Comparison of ENCODE assay signal across 13 cellular contexts in genomic region chr17:64500487-64500859, GRCh38. TPM values are rescaled to one million over a fixed set of nuclear protein-coding genes. Genes with fewer than 3 reads are reported as not detected.
DNase-seq lines count a peak whose midpoint lies in the region; ATAC-seq and TF ChIP-seq lines count a peak whose summit lies in the region.
"Had no signal": no experiment of that assay in that cellular context is flagged by ENCODE, and none has a peak within 500 bp of the region (broad histone marks: within the 10 kb centered on the region; RNA-seq: fewer than 3 reads in every experiment).

No MANE protein-coding gene starts in this region.

- H3K9me3 ChIP-seq in RWPE2 (ENCODE audit: severe bottlenecking) (no peaks in the 10 kb centered on the region), subcutaneous abdominal adipose tissue (ENCODE audit: control insufficient read depth in 5 of 5, low read length in 5 of 5) (no peaks in the 10 kb centered on the region), tibial artery (no peaks in the 10 kb centered on the region)
- H3K9me3 ChIP-seq: BE2C had no signal

- peaks cover 32% of the 10 kb centered on the region for H3K4me1 ChIP-seq in RWPE2 (ENCODE audit: insufficient read depth, poor library complexity, severe bottlenecking)
- H3K4me1 ChIP-seq in subcutaneous abdominal adipose tissue (ENCODE audit: control insufficient read depth in 5 of 5, insufficient read depth in 5 of 5, low read length in 5 of 5), result peaks cover 11 to 71% (median 68%) of the 10 kb centered on the region in 5 donors
- peaks cover 14 to 82% (median 57%) of the 10 kb centered on the region in 4 donors for H3K4me1 ChIP-seq in tibial artery
- H3K4me1 ChIP-seq: BE2C had no signal

- peaks cover 83% of the 10 kb centered on the region for H3K36me3 ChIP-seq in RWPE2 (ENCODE audit: low read depth)
- peaks cover 62 to 74% (median 69%) of the 10 kb centered on the region in 5 donors for H3K36me3 ChIP-seq in subcutaneous abdominal adipose tissue (ENCODE audit: control insufficient read depth in 5 of 5, insufficient read depth in 5 of 5, low read length in 5 of 5)
- peaks cover 62 to 75% (median 63%) of the 10 kb centered on the region in 3 donors for H3K36me3 ChIP-seq in tibial artery

- H3K9ac ChIP-seq in subcutaneous abdominal adipose tissue (ENCODE audit: low read length in 5 of 5), result no peak overlapping the region

- no peaks in the 10 kb centered on the region for H3K27me3 ChIP-seq in RWPE2 (ENCODE audit: insufficient read depth, poor library complexity, severe bottlenecking)
- H3K27me3 ChIP-seq in subcutaneous abdominal adipose tissue (ENCODE audit: control insufficient read depth in 5 of 5, insufficient read depth in 4 of 5, low read length in 5 of 5), result no peaks in the 10 kb centered on the region
- H3K27me3 ChIP-seq in tibial artery, result no peaks in the 10 kb centered on the region
- H3K27me3 ChIP-seq: BE2C had no signal

- no peak for ATAC-seq in activated naive CD4-positive, alpha-beta T cell treated with anti-CD3 and anti-CD28 coated beads, Interleukin-2, amount 50 U/mL, for 72 hours
- ATAC-seq in RWPE2 (ENCODE audit: low read depth) (no peak), GM21360 (IDR thresholded peaks at IDR 0.05; ENCODE audit: unreplicated experiment) (no peak), GM18517 (IDR thresholded peaks at IDR 0.05; ENCODE audit: unreplicated experiment) (no peak)

- peaks cover 66 to 85% of the 10 kb centered on the region in 2 donors for H3K36me3 Mint-ChIP-seq in activated naive CD4-positive, alpha-beta T cell treated with anti-CD3 and anti-CD28 coated beads, Interleukin-2, amount 50 U/mL, for 72 hours
- peaks cover 36 to 72% (median 67%) of the 10 kb centered on the region in 3 donors for H3K36me3 Mint-ChIP-seq in immature natural killer cell

- no peak overlapping the region for H3K4me3 ChIP-seq in RWPE2 (ENCODE audit: severe bottlenecking)
- H3K4me3 ChIP-seq in subcutaneous abdominal adipose tissue (ENCODE audit: low read depth in 1 of 5, low read length in 5 of 5), result peak overlapping the region in 1 of 5 donors; percentile 5
- no peak overlapping the region for H3K4me3 ChIP-seq in tibial artery
- H3K4me3 ChIP-seq: coronary artery had no signal

- H3K27ac ChIP-seq in RWPE2 (ENCODE audit: poor library complexity, severe bottlenecking) (peak overlapping the region; percentile 13), subcutaneous abdominal adipose tissue (ENCODE audit: low read depth, low read length) (peak overlapping the region; percentile 100), tibial artery (no peak overlapping the region)
- H3K27ac ChIP-seq: coronary artery had no signal

- no peak overlapping the region for H3K4me3 Mint-ChIP-seq in immature natural killer cell

- intact Hi-C loops in tibial artery (cut with DNase I; ENCODE audit: low total_unique reads), result no loop called here

- peaks cover 37 to 87% (median 73%) of the 10 kb centered on the region in 3 donors for H3K27me3 Mint-ChIP-seq in immature natural killer cell (ENCODE audit: low read depth in 3 of 3)

- peak overlapping the region; percentile 97 to 100 for H3K27ac Mint-ChIP-seq in activated naive CD4-positive, alpha-beta T cell treated with anti-CD3 and anti-CD28 coated beads, Interleukin-2, amount 50 U/mL, for 72 hours
- H3K27ac Mint-ChIP-seq in immature natural killer cell, result peak overlapping the region; percentile 44 to 100 (median 58)

- peaks cover 75 to 96% of the 10 kb centered on the region in 2 donors for H3K4me1 Mint-ChIP-seq in immature natural killer cell

- TF ChIP-seq CTCF in RWPE2 (IDR thresholded peaks at IDR 0.05; ENCODE audit: poor library complexity, severe bottlenecking) (no peak), tibial artery (IDR thresholded peaks at IDR 0.05) (no peak)

- H3K9me3 Mint-ChIP-seq in activated naive CD4-positive, alpha-beta T cell treated with anti-CD3 and anti-CD28 coated beads, Interleukin-2, amount 50 U/mL, for 72 hours, result no peaks in the 10 kb centered on the region
- peaks cover 0 to under 1% (median 0%) of the 10 kb centered on the region in 6 donors for H3K9me3 Mint-ChIP-seq in immature natural killer cell

- no peak for DNase-seq in activated naive CD4-positive, alpha-beta T cell treated with anti-CD3 and anti-CD28 coated beads, Interleukin-2, amount 50 U/mL, for 72 hours (ENCODE audit: low spot score in 2 of 2)
- DNase-seq in activated naive CD4-positive, alpha-beta T cell (lab: John Stamatoyannopoulos, UW), result no peak
- DNase-seq in RWPE2 (ENCODE audit: low spot score) (no peak), immature natural killer cell (peak; percentile 5 to 10 (median 6)), tibial artery (no peak)
- DNase-seq: activated CD4-positive, alpha-beta T cell treated with anti-CD3 and anti-CD28 coated beads, Interleukin-2, amount 50 U/mL, for 1 hour; BE2C; NCI-H1092 treated with DMSO at 0.1 percent for 48 hours; NCI-H345 had no signal

RNA-seq across cellular contexts. Expression of gene POLG2, which starts 3.6 kb away (rescaled TPM):
- 10 to 100 TPM; 35.2 to 71.6 TPM for total RNA-seq in activated naive CD4-positive, alpha-beta T cell treated with anti-CD3 and anti-CD28 coated beads, Interleukin-2, amount 50 U/mL, for 72 hours
- 10 to 100 TPM in 1 of 3 donors, 1 to 10 TPM in 2; 3.4 to 10.7 (median 4.3) TPM for polyA plus RNA-seq in immature natural killer cell

RNA-seq across cellular contexts. Expression of gene DDX5, which starts 5.6 kb away (rescaled TPM):
- total RNA-seq in activated naive CD4-positive, alpha-beta T cell treated with anti-CD3 and anti-CD28 coated beads, Interleukin-2, amount 50 U/mL, for 72 hours, result 100 to 1,000 TPM; 687 to 793 TPM
- 1,000 to 10,000 TPM in 2 of 3 donors, 100 to 1,000 TPM in 1; 902 to 1,477 (median 1,071) TPM for polyA plus RNA-seq in immature natural killer cell

RNA-seq across cellular contexts. Expression of gene CEP95, which starts 6.3 kb away (rescaled TPM):
- total RNA-seq in activated naive CD4-positive, alpha-beta T cell treated with anti-CD3 and anti-CD28 coated beads, Interleukin-2, amount 50 U/mL, for 72 hours, result 100 to 1,000 TPM in 1 of 2 donors, 10 to 100 TPM in 1; 49.5 to 142 TPM
- 10 to 100 TPM in 1 of 3 donors, 1 to 10 TPM in 2; 7.1 to 12.7 (median 7.5) TPM for polyA plus RNA-seq in immature natural killer cell

RNA-seq across cellular contexts. Expression of gene MILR1, which starts 51.6 kb away (rescaled TPM):
- under 1 TPM in 1 of 2 donors, not detected in 1; 0.64 TPM for total RNA-seq in activated naive CD4-positive, alpha-beta T cell treated with anti-CD3 and anti-CD28 coated beads, Interleukin-2, amount 50 U/mL, for 72 hours
- 1 to 10 TPM in 2 of 3 donors, not detected in 1; 1.8 to 9.6 TPM for polyA plus RNA-seq in immature natural killer cell

Comparison
In these comparisons a context has a peak if more than half of its experiments do, and no peak if none do; other contexts are left out.
1. DNase-seq: peak in immature natural killer cell (3 of 3); none in activated naive CD4-positive, alpha-beta T cell treated with anti-CD3 and anti-CD28 coated beads, Interleukin-2, amount 50 U/mL, for 72 hours (0 of 2), activated naive CD4-positive, alpha-beta T cell (0 of 4), RWPE2 (single experiment) and tibial artery (0 of 2).
2. H3K27ac ChIP-seq: peak in RWPE2 (single experiment) and subcutaneous abdominal adipose tissue (single experiment); none in tibial artery (0 of 2).